In the genomic region with DNA sequence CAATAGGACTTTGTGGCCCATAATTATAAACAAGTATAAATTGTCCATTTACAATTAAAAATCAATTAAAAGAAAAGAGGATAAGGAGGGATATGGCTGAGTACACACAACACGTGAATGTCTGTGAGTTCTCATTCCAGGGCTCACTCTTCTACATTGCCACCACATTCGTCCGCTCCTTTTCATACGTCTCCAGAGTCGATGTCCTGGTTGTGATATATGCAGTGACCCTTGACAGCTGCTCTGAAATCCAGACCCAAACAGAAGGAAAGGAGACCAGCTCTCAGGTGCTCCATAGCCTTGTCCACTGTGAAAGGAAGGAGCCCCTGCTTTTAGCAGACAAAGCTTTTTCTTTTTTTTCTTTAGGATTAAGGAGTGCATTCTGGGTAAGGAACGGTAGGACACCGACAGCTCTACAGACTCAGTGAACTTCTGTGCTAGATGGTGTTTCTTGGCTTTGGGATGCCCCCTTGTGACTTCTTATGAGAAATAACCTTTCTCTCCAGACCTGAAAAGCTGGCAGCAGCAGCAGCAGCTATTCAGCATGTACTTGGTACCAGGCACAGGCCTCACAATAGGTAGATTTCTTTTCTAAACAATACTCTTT, we compare ENCODE assay signal across 8 cellular contexts. TPM values are rescaled to one million over a fixed set of nuclear protein-coding genes. Genes with fewer than 3 reads are reported as not detected.
A peak's percentile ranks its signal among the peaks of the same experiment; 100 is the strongest.
DNase-seq lines count a peak whose midpoint lies in the region; ATAC-seq, FAIRE-seq and TF ChIP-seq lines count a peak whose summit lies in the region.

No MANE protein-coding gene starts in this region.

- no peak overlapping the region for H3K4me2 ChIP-seq in HepG2 (ENCODE audit: low read depth, low read length)

- H3K9me3 ChIP-seq in HepG2 (ENCODE audit: low read length) (no peaks in the 10 kb centered on the region), spleen (no peaks in the 10 kb centered on the region), esophagus muscularis mucosa (no peaks in the 10 kb centered on the region)

- no peak for TF ChIP-seq CTCF in HL-60 (IDR thresholded peaks at IDR 0.05; ENCODE audit: insufficient read depth, low read length)
- TF ChIP-seq CTCF in bronchial epithelial cell (IDR thresholded peaks at IDR 0.05; ENCODE audit: insufficient read depth, low read length, severe bottlenecking) = peak; percentile 48
- TF ChIP-seq CTCF in HepG2 (CRISPR knock-in tag; IDR thresholded peaks at IDR 0.05) = peak; percentile 65
- peak in 1 of 11 experiments; percentile 20 for TF ChIP-seq CTCF in spleen (IDR thresholded peaks at IDR 0.05 in 8 of 11, conservative IDR thresholded peaks at IDR 0.05 in 3 of 11)
- peak in 1 of 3 experiments; percentile 26 for TF ChIP-seq CTCF in esophagus muscularis mucosa (IDR thresholded peaks at IDR 0.05)

- POLR2A ChIA-PET in HepG2 (lab: Yijun Ruan, JAX) = interaction anchor here (1.0 kb wide), 1 partner anchor 62 kb away, joined by 3 read pairs; no protein-coding TSS in a partner anchor

- BruUV-seq in HepG2 (replicated peaks; lab: Mats Ljungman, UMichigan) = no TSS peak

- H3K9ac ChIP-seq in HepG2 (ENCODE audit: insufficient read depth, low read depth, low read length) = no peak overlapping the region

- H3K27ac ChIP-seq in HL-60 (replicated peaks) (no peak overlapping the region), HepG2 (ENCODE audit: extremely low read length, insufficient read depth, low read length) (no peak overlapping the region), spleen (no peak overlapping the region), esophagus muscularis mucosa (replicated peaks in 1 of 4) (no peak overlapping the region)

- H4K20me1 ChIP-seq in HepG2 (ENCODE audit: insufficient read depth, low read length) = no peaks in the 10 kb centered on the region

- TF ChIP-seq POLR2A in HepG2 (IDR thresholded peaks at IDR 0.05; ENCODE audit: insufficient read depth in 1 of 2, low read depth in 2 of 2, low read length in 2 of 2) = no peak
- TF ChIP-seq POLR2A in spleen (IDR thresholded peaks at IDR 0.05) = no peak
- no peak for TF ChIP-seq POLR2A in esophagus muscularis mucosa (IDR thresholded peaks at IDR 0.05; ENCODE audit: low read depth)

- H3K79me2 ChIP-seq in HepG2 (ENCODE audit: insufficient read depth, low read length) = no peaks in the 10 kb centered on the region

- H3K4me3 ChIP-seq in HL-60 (replicated peaks; ENCODE audit: insufficient read depth, low read length) (no peak overlapping the region), bronchial epithelial cell (ENCODE audit: low read depth, low read length) (no peak overlapping the region), HepG2 (replicated peaks in 1 of 3; ENCODE audit: insufficient read depth in 1 of 3, low read depth in 2 of 3, low read length in 3 of 3) (no peak overlapping the region), spleen (no peak overlapping the region), esophagus muscularis mucosa (no peak overlapping the region)

- H3K4me1 ChIP-seq in HepG2 (ENCODE audit: insufficient read depth, low read length) (no peaks in the 10 kb centered on the region), spleen (no peaks in the 10 kb centered on the region), esophagus muscularis mucosa (no peaks in the 10 kb centered on the region)

- TF ChIP-seq EP300 in HepG2 (IDR thresholded peaks at IDR 0.05; ENCODE audit: low read depth in 2 of 2, low read length in 2 of 2) (no peak), HepG2 (CRISPR knock-in tag; IDR thresholded peaks at IDR 0.05; ENCODE audit: borderline replicate concordance) (no peak), esophagus muscularis mucosa (IDR thresholded peaks at IDR 0.05) (no peak)

- TF ChIP-seq RAD21 in HepG2 (CRISPR knock-in tag; IDR thresholded peaks at IDR 0.05) = no peak; the same call in 1 of the 2 replicates

- H2AFZ ChIP-seq in HepG2 (ENCODE audit: low read length) = no peak overlapping the region

- no peaks in the 10 kb centered on the region for H3K27me3 ChIP-seq in HL-60 (ENCODE audit: insufficient read depth, poor library complexity, severe bottlenecking)
- H3K27me3 ChIP-seq in bronchial epithelial cell (ENCODE audit: control insufficient read depth, insufficient read depth, low read length) = no peaks in the 10 kb centered on the region
- no peaks in the 10 kb centered on the region; a peak in 1 of 5 replicates for H3K27me3 ChIP-seq in HepG2 (ENCODE audit: control insufficient read depth in 1 of 2, insufficient read depth in 2 of 2, low read length in 2 of 2)
- H3K27me3 ChIP-seq in spleen (replicated peaks in 1 of 7) = no peaks in the 10 kb centered on the region
- no peaks in the 10 kb centered on the region for H3K27me3 ChIP-seq in esophagus muscularis mucosa

- H3K36me3 ChIP-seq in bronchial epithelial cell (ENCODE audit: control insufficient read depth, insufficient read depth, low read length) (peaks cover 11% of the 10 kb centered on the region), HepG2 (replicated peaks in 1 of 2; ENCODE audit: control insufficient read depth in 1 of 2, insufficient read depth in 2 of 2, low read length in 2 of 2) (peaks cover 15 to 29% of the 10 kb centered on the region in 2 experiments), spleen (peaks cover 0 to 89% (median 53%) of the 10 kb centered on the region in 6 donors), esophagus muscularis mucosa (peaks cover 40 to 87% (median 55%) of the 10 kb centered on the region in 4 donors)

- peak; percentile 72 for ATAC-seq in HepG2

- in situ Hi-C loops in HepG2 (cut with HindIII; ENCODE audit: extremely low pct_ligation_motif_present, low pct_unique_long_range_greater_than_20kb) = no loop called here

- CTCF ChIA-PET in HepG2 (lab: Yijun Ruan, JAX; ENCODE audit: low intra/inter-chr PET ratio, low total read pairs) = no interaction called here

- 83% methylated on average over 7 of the region's 7 CpGs for WGBS in HepG2 (ENCODE audit: low lambda C conversion rate)
- WGBS in spleen, 5 donors = 65 to 72% (median 70%) methylated on average over 7 of the region's 7 CpGs
- 63% methylated on average over 7 of the region's 7 CpGs for WGBS in esophagus muscularis mucosa

- DNase-seq in DMS 273 treated with DMSO at 0.1 percent for 48 hours (lab: John Stamatoyannopoulos, UW) (peak; percentile 48), HL-60 (ENCODE audit: low read depth in 1 of 2, low spot score in 1 of 2) (peak; percentile 27 to 61), NCI-H748 treated with DMSO at 0.1 percent for 48 hours (lab: John Stamatoyannopoulos, UW) (peak; percentile 16), bronchial epithelial cell (ENCODE audit: low read depth) (peak; percentile 70), HepG2 (ENCODE audit: low spot score) (peak; percentile 50), spleen (no peak), HK-2 (ENCODE audit: unreplicated experiment) (no peak), esophagus muscularis mucosa (ENCODE audit: extremely low spot score) (no peak)

- FAIRE-seq in bronchial epithelial cell (lab: Jason Lieb, UNC) = no peak
- FAIRE-seq in HepG2 (lab: Jason Lieb, UNC) = peak; percentile 67

- intact Hi-C loops in HepG2 (cut with micrococcal nuclease; ENCODE audit: unreplicated experiment) (loop anchor here (5.0 kb wide), 3 partner anchors 454 to 529 kb away; no protein-coding TSS in a partner anchor), spleen (cut with DNase I; ENCODE audit: low total_unique reads) (no loop called here), esophagus muscularis mucosa (cut with DNase I) (no loop called here)

RNA-seq across cellular contexts. Expression of a gene that starts 19.7 kb away (rescaled TPM):
- under 0.01 and 0.38 TPM in 2 replicates for total RNA-seq in bronchial epithelial cell
- total RNA-seq in HepG2 (2016; rRNA removed; fragmentation: Illumina TruSeq; extraction: Trizol) = not detected in 2 replicates
- total RNA-seq in HepG2 (2016; cell fraction: cytosol; rRNA removed; fragmentation: Illumina TruSeq; extraction: Trizol; ENCODE audit: low read depth) = not detected in 2 replicates
- 0.15 TPM in 1 of 2 replicates, not detected in the other for total RNA-seq in HepG2 (2016; cell fraction: insoluble cytoplasmic fraction; rRNA removed; fragmentation: Illumina TruSeq; extraction: Trizol)
- not detected in 2 replicates for total RNA-seq in HepG2 (2016; cell fraction: membrane; rRNA removed; fragmentation: Illumina TruSeq; extraction: Trizol)
- not detected in 2 replicates for total RNA-seq in HepG2 (2016; cell fraction: nucleus; rRNA removed; fragmentation: Illumina TruSeq; extraction: Trizol)
- 2.3 and 2.9 TPM in 2 replicates for polyA plus RNA-seq in HepG2 (2011; rRNA removed)
- 1.9 and 2.3 TPM in 2 replicates for polyA plus RNA-seq in HepG2 (2011; cell fraction: cytosol; rRNA removed)
- 4.0 and 4.2 TPM in 2 replicates for polyA plus RNA-seq in HepG2 (2011; cell fraction: nucleus; rRNA removed)
- 0.96 and 1.5 TPM in 2 replicates for polyA plus RNA-seq in HepG2 (2012)
- not detected in 2 replicates for polyA plus RNA-seq in HepG2 (2016; cell fraction: cytosol; fragmentation: Illumina TruSeq; extraction: Trizol; ENCODE audit: low read depth)
- not detected in 2 replicates for polyA plus RNA-seq in HepG2 (2016; cell fraction: insoluble cytoplasmic fraction; fragmentation: Illumina TruSeq; extraction: Trizol; ENCODE audit: low read depth)
- polyA plus RNA-seq in HepG2 (2016; cell fraction: membrane; fragmentation: Illumina TruSeq; extraction: Trizol; ENCODE audit: low read depth) = not detected in 2 replicates
- polyA plus RNA-seq in HepG2 (2016; cell fraction: nucleus; fragmentation: Illumina TruSeq; extraction: Trizol; ENCODE audit: insufficient read depth, low read depth) = not detected in 2 replicates
- 2.0 TPM in 1 of 2 replicates, not detected in the other for polyA minus RNA-seq in HepG2 (2011; rRNA and poly(A)+ RNA removed; ENCODE audit: low replicate concordance)
- polyA minus RNA-seq in HepG2 (2011; cell fraction: cytosol; rRNA and poly(A)+ RNA removed) = not detected in 2 replicates
- 0.99 and 1.4 TPM in 2 replicates for polyA minus RNA-seq in HepG2 (2011; cell fraction: nucleus; rRNA and poly(A)+ RNA removed)
- total RNA-seq in spleen = under 1 TPM in 1 of 7 donors, not detected in 6; 0.32 TPM
- under 1 TPM in 2 of 3 donors, not detected in 1; 0.04 to 0.06 TPM for polyA plus RNA-seq in spleen
- not detected for total RNA-seq in esophagus muscularis mucosa

RNA-seq across cellular contexts. Expression of a gene that starts 51.5 kb away (rescaled TPM):
- 0.26 and 1.0 TPM in 2 replicates for total RNA-seq in bronchial epithelial cell
- 3.2 and 5.5 TPM in 2 replicates for total RNA-seq in HepG2 (2016; rRNA removed; fragmentation: Illumina TruSeq; extraction: Trizol)
- 2.4 TPM in 2 replicates for total RNA-seq in HepG2 (2016; cell fraction: cytosol; rRNA removed; fragmentation: Illumina TruSeq; extraction: Trizol; ENCODE audit: low read depth)
- 3.2 and 3.4 TPM in 2 replicates for total RNA-seq in HepG2 (2016; cell fraction: insoluble cytoplasmic fraction; rRNA removed; fragmentation: Illumina TruSeq; extraction: Trizol)
- total RNA-seq in HepG2 (2016; cell fraction: membrane; rRNA removed; fragmentation: Illumina TruSeq; extraction: Trizol) = 5.5 and 5.9 TPM in 2 replicates
- 6.8 and 8.8 TPM in 2 replicates for total RNA-seq in HepG2 (2016; cell fraction: nucleus; rRNA removed; fragmentation: Illumina TruSeq; extraction: Trizol)
- 2.7 TPM in 2 replicates for polyA plus RNA-seq in HepG2 (2011; rRNA removed)
- polyA plus RNA-seq in HepG2 (2011; cell fraction: cytosol; rRNA removed) = 3.8 and 4.1 TPM in 2 replicates
- polyA plus RNA-seq in HepG2 (2011; cell fraction: nucleus; rRNA removed) = 3.8 and 5.1 TPM in 2 replicates
- polyA plus RNA-seq in HepG2 (2012) = 4.1 and 7.4 TPM in 2 replicates
- polyA plus RNA-seq in HepG2 (2016; cell fraction: cytosol; fragmentation: Illumina TruSeq; extraction: Trizol; ENCODE audit: low read depth) = 4.9 and 6.3 TPM in 2 replicates
- polyA plus RNA-seq in HepG2 (2016; cell fraction: insoluble cytoplasmic fraction; fragmentation: Illumina TruSeq; extraction: Trizol; ENCODE audit: low read depth) = 7.6 and 11.9 TPM in 2 replicates
- polyA plus RNA-seq in HepG2 (2016; cell fraction: membrane; fragmentation: Illumina TruSeq; extraction: Trizol; ENCODE audit: low read depth) = 11.8 and 12.1 TPM in 2 replicates
- 4.9 and 6.3 TPM in 2 replicates for polyA plus RNA-seq in HepG2 (2016; cell fraction: nucleus; fragmentation: Illumina TruSeq; extraction: Trizol; ENCODE audit: insufficient read depth, low read depth)
- polyA minus RNA-seq in HepG2 (2011; rRNA and poly(A)+ RNA removed; ENCODE audit: low replicate concordance) = 10.6 and 155 TPM in 2 replicates
- 4.4 and 5.2 TPM in 2 replicates for polyA minus RNA-seq in HepG2 (2011; cell fraction: cytosol; rRNA and poly(A)+ RNA removed)
- 9.1 and 17.2 TPM in 2 replicates for polyA minus RNA-seq in HepG2 (2011; cell fraction: nucleus; rRNA and poly(A)+ RNA removed)
- total RNA-seq in spleen = 100 to 1,000 TPM; 369 to 556 (median 427) TPM
- 100 to 1,000 TPM; 209 to 281 (median 275) TPM for polyA plus RNA-seq in spleen
- 10 to 100 TPM; 22.4 to 43.6 (median 30.9) TPM for total RNA-seq in esophagus muscularis mucosa

RNA-seq across cellular contexts. Expression of a gene that starts 54.3 kb away (rescaled TPM):
- total RNA-seq in bronchial epithelial cell (10.3 and 14.5 TPM in 2 replicates), HepG2 (2016; rRNA removed; fragmentation: Illumina TruSeq; extraction: Trizol) (28.8 and 46.4 TPM in 2 replicates), spleen (10 to 100 TPM in 6 of 7 donors, 1 to 10 TPM in 1; 8.1 to 18.1 (median 14.4) TPM), esophagus muscularis mucosa (10 to 100 TPM; 12.5 to 19.6 (median 18.1) TPM)
- total RNA-seq in HepG2 (2016; cell fraction: cytosol; rRNA removed; fragmentation: Illumina TruSeq; extraction: Trizol; ENCODE audit: low read depth) = 8.6 and 9.1 TPM in 2 replicates
- total RNA-seq in HepG2 (2016; cell fraction: insoluble cytoplasmic fraction; rRNA removed; fragmentation: Illumina TruSeq; extraction: Trizol) = 31.4 and 50.9 TPM in 2 replicates
- 17.4 and 17.7 TPM in 2 replicates for total RNA-seq in HepG2 (2016; cell fraction: membrane; rRNA removed; fragmentation: Illumina TruSeq; extraction: Trizol)
- total RNA-seq in HepG2 (2016; cell fraction: nucleus; rRNA removed; fragmentation: Illumina TruSeq; extraction: Trizol) = 16.2 and 17.3 TPM in 2 replicates
- polyA plus RNA-seq in HepG2 (2011; rRNA removed) (10.3 and 13.5 TPM in 2 replicates), spleen (10 to 100 TPM; 10.8 to 14.5 (median 11.3) TPM)
- 11.6 and 15.0 TPM in 2 replicates for polyA plus RNA-seq in HepG2 (2011; cell fraction: cytosol; rRNA removed)
- 12.3 and 12.8 TPM in 2 replicates for polyA plus RNA-seq in HepG2 (2011; cell fraction: nucleus; rRNA removed)
- polyA plus RNA-seq in HepG2 (2012) = 17.7 and 25.6 TPM in 2 replicates
- 11.9 and 13.8 TPM in 2 replicates for polyA plus RNA-seq in HepG2 (2016; cell fraction: cytosol; fragmentation: Illumina TruSeq; extraction: Trizol; ENCODE audit: low read depth)
- polyA plus RNA-seq in HepG2 (2016; cell fraction: insoluble cytoplasmic fraction; fragmentation: Illumina TruSeq; extraction: Trizol; ENCODE audit: low read depth) = 53.0 and 59.6 TPM in 2 replicates
- 14.9 and 15.1 TPM in 2 replicates for polyA plus RNA-seq in HepG2 (2016; cell fraction: membrane; fragmentation: Illumina TruSeq; extraction: Trizol; ENCODE audit: low read depth)
- polyA plus RNA-seq in HepG2 (2016; cell fraction: nucleus; fragmentation: Illumina TruSeq; extraction: Trizol; ENCODE audit: insufficient read depth, low read depth) = 27.5 and 29.8 TPM in 2 replicates
- polyA minus RNA-seq in HepG2 (2011; rRNA and poly(A)+ RNA removed; ENCODE audit: low replicate concordance) = 11.5 and 12.5 TPM in 2 replicates
- 7.7 and 10.2 TPM in 2 replicates for polyA minus RNA-seq in HepG2 (2011; cell fraction: cytosol; rRNA and poly(A)+ RNA removed)
- 10.2 and 10.4 TPM in 2 replicates for polyA minus RNA-seq in HepG2 (2011; cell fraction: nucleus; rRNA and poly(A)+ RNA removed)

RNA-seq across cellular contexts. Expression of a gene that starts 54.5 kb away (rescaled TPM):
- total RNA-seq in bronchial epithelial cell (92.3 and 102 TPM in 2 replicates), HepG2 (2016; rRNA removed; fragmentation: Illumina TruSeq; extraction: Trizol) (107 and 115 TPM in 2 replicates), spleen (10 to 100 TPM; 42.4 to 88.8 (median 51.0) TPM), esophagus muscularis mucosa (10 to 100 TPM; 53.3 to 73.2 (median 57.5) TPM)
- total RNA-seq in HepG2 (2016; cell fraction: cytosol; rRNA removed; fragmentation: Illumina TruSeq; extraction: Trizol; ENCODE audit: low read depth) = 96.9 and 107 TPM in 2 replicates
- total RNA-seq in HepG2 (2016; cell fraction: insoluble cytoplasmic fraction; rRNA removed; fragmentation: Illumina TruSeq; extraction: Trizol) = 107 and 117 TPM in 2 replicates
- total RNA-seq in HepG2 (2016; cell fraction: membrane; rRNA removed; fragmentation: Illumina TruSeq; extraction: Trizol) = 122 and 138 TPM in 2 replicates
- total RNA-seq in HepG2 (2016; cell fraction: nucleus; rRNA removed; fragmentation: Illumina TruSeq; extraction: Trizol) = 51.8 and 62.0 TPM in 2 replicates
- polyA plus RNA-seq in HepG2 (2011; rRNA removed) (109 and 112 TPM in 2 replicates), spleen (10 to 100 TPM; 56.7 to 73.9 (median 64.2) TPM)
- polyA plus RNA-seq in HepG2 (2011; cell fraction: cytosol; rRNA removed) = 103 and 122 TPM in 2 replicates
- 90.3 and 95.4 TPM in 2 replicates for polyA plus RNA-seq in HepG2 (2011; cell fraction: nucleus; rRNA removed)
- polyA plus RNA-seq in HepG2 (2012) = 63.1 and 87.3 TPM in 2 replicates
- polyA plus RNA-seq in HepG2 (2016; cell fraction: cytosol; fragmentation: Illumina TruSeq; extraction: Trizol; ENCODE audit: low read depth) = 93.9 and 122 TPM in 2 replicates
- 128 and 137 TPM in 2 replicates for polyA plus RNA-seq in HepG2 (2016; cell fraction: insoluble cytoplasmic fraction; fragmentation: Illumina TruSeq; extraction: Trizol; ENCODE audit: low read depth)
- 117 and 136 TPM in 2 replicates for polyA plus RNA-seq in HepG2 (2016; cell fraction: membrane; fragmentation: Illumina TruSeq; extraction: Trizol; ENCODE audit: low read depth)
- 98.6 and 101 TPM in 2 replicates for polyA plus RNA-seq in HepG2 (2016; cell fraction: nucleus; fragmentation: Illumina TruSeq; extraction: Trizol; ENCODE audit: insufficient read depth, low read depth)
- polyA minus RNA-seq in HepG2 (2011; rRNA and poly(A)+ RNA removed; ENCODE audit: low replicate concordance) = 79.8 and 104 TPM in 2 replicates
- polyA minus RNA-seq in HepG2 (2011; cell fraction: cytosol; rRNA and poly(A)+ RNA removed) = 25.2 and 25.5 TPM in 2 replicates
- 52.3 and 78.8 TPM in 2 replicates for polyA minus RNA-seq in HepG2 (2011; cell fraction: nucleus; rRNA and poly(A)+ RNA removed)

Comparison
In these comparisons a context has a peak if more than half of its experiments do, and no peak if none do; other contexts are left out.
1. DNase-seq: peak in DMS 273 treated with DMSO at 0.1 percent for 48 hours (single experiment), HL-60 (2 of 2), NCI-H748 treated with DMSO at 0.1 percent for 48 hours (single experiment), bronchial epithelial cell (single experiment) and HepG2 (single experiment); none in spleen (single experiment), HK-2 (single experiment) and esophagus muscularis mucosa (single experiment).
2. RNA of a gene that starts 51.5 kb away (total RNA-seq): 369 to 556 TPM in spleen; 22.4 to 43.6 TPM in esophagus muscularis mucosa, 2.4 to 8.8 TPM in HepG2 and 0.26 to 1.0 TPM in bronchial epithelial cell; every median in the first group is over 4 times any median in the second.